Comparison of ENCODE assay signal across 8 cellular contexts in genomic region chr3:89098964-89099585, GRCh38. TPM values are rescaled to one million over a fixed set of nuclear protein-coding genes. Genes with fewer than 3 reads are reported as not detected.
DNase-seq lines count a peak whose midpoint lies in the region; ATAC-seq and TF ChIP-seq lines count a peak whose summit lies in the region.

No MANE protein-coding gene starts in this region.

- in situ Hi-C loops in brain microvascular endothelial cell (cut with HindIII; ENCODE audit: low pct_ligation_motif_present, low sequenced_read_pairs): no loop called here

- peak; percentile 98 for ATAC-seq in GM21526 (IDR thresholded peaks at IDR 0.05; ENCODE audit: low FRiP score, unreplicated experiment)
- ATAC-seq in HG03571 (IDR thresholded peaks at IDR 0.05; ENCODE audit: unreplicated experiment): peak; percentile 89

- peak; percentile 90 for TF ChIP-seq CTCF in PC-9 (conservative IDR thresholded peaks at IDR 0.05)
- TF ChIP-seq CTCF in brain microvascular endothelial cell (IDR thresholded peaks at IDR 0.05; ENCODE audit: low read depth, low read length, missing control alignments): peak; percentile 99
- TF ChIP-seq CTCF in stomach (IDR thresholded peaks at IDR 0.05): peak in 5 of 7 experiments; percentile 44 to 89 (median 82)

- no peaks in the 10 kb centered on the region for H3K4me1 ChIP-seq in PC-9 (replicated peaks; ENCODE audit: insufficient read depth)
- no peaks in the 10 kb centered on the region for H3K4me1 ChIP-seq in stomach

- no peak overlapping the region for H3K4me2 ChIP-seq in PC-9

- H3F3A ChIP-seq in PC-9 (ENCODE audit: insufficient read depth, low read depth): no peaks in the 10 kb centered on the region

- no peaks in the 10 kb centered on the region for H4K20me1 ChIP-seq in PC-9 (ENCODE audit: insufficient read depth)

- POLR2A ChIA-PET in PC-9 (lab: Charles Lee; ENCODE audit: unreplicated experiment): no interaction called here

- 12 to 24% (median 16%) methylated on average over 8 of the region's 8 CpGs for WGBS in stomach, 5 donors

- H3K9me2 ChIP-seq in PC-9 (ENCODE audit: insufficient read depth): no peaks in the 10 kb centered on the region

- no peak for TF ChIP-seq POLR2A in stomach (IDR thresholded peaks at IDR 0.05)

- H3K27ac ChIP-seq in PC-9: no peak overlapping the region
- no peak overlapping the region for H3K27ac ChIP-seq in brain microvascular endothelial cell
- no peak overlapping the region for H3K27ac ChIP-seq in stomach

- no peak overlapping the region for H2AFZ ChIP-seq in PC-9

- no TSS peak for BruUV-seq in PC-9 (replicated peaks; lab: Mats Ljungman, UMichigan)

- no peaks in the 10 kb centered on the region for H3K79me2 ChIP-seq in PC-9 (ENCODE audit: low read depth)

- H3K27me3 ChIP-seq in PC-9 (ENCODE audit: insufficient read depth, low read depth): no peaks in the 10 kb centered on the region
- H3K27me3 ChIP-seq in brain microvascular endothelial cell (replicated peaks): no peaks in the 10 kb centered on the region
- no peaks in the 10 kb centered on the region for H3K27me3 ChIP-seq in stomach

- CTCF ChIA-PET in PC-9 (lab: Charles Lee): interaction anchor here (0.7 kb wide), 1 partner anchor 10 kb away, joined by 3 read pairs; no protein-coding TSS in a partner anchor

- DNase-seq in SIG-M5 treated with dmso at 0.1 percent for 504 hours (lab: John Stamatoyannopoulos, UW; ENCODE audit: unreplicated experiment) (peak; percentile 69), SIG-M5 (lab: John Stamatoyannopoulos, UW) (no peak), PC-9 (peak; percentile 35 to 40), brain microvascular endothelial cell (peak; percentile 51), kidney glomerular epithelial cell (lab: John Stamatoyannopoulos, UW) (peak; percentile 59), stomach (peak; percentile 49)

- H3K9me3 ChIP-seq in PC-9 (ENCODE audit: insufficient read depth, low read depth) (no peaks in the 10 kb centered on the region), stomach (no peaks in the 10 kb centered on the region)

- intact Hi-C loops in PC-9 (cut with micrococcal nuclease; ENCODE audit: unreplicated experiment) (loop anchor here (5.0 to 10.0 kb wide), 3 partner anchors 882 to 996 kb away; no protein-coding TSS in a partner anchor), stomach (cut with DNase I; ENCODE audit: low total_unique reads) (no loop called here)

- H3K4me3 ChIP-seq in PC-9 (no peak overlapping the region), brain microvascular endothelial cell (ENCODE audit: low read depth, low read length) (no peak overlapping the region), stomach (no peak overlapping the region)

- TF ChIP-seq EP300 in stomach (IDR thresholded peaks at IDR 0.05): no peak

- H3K36me3 ChIP-seq in PC-9 (ENCODE audit: low read depth): no peaks in the 10 kb centered on the region
- no peaks in the 10 kb centered on the region for H3K36me3 ChIP-seq in brain microvascular endothelial cell (replicated peaks)
- H3K36me3 ChIP-seq in stomach: no peaks in the 10 kb centered on the region

RNA-seq across cellular contexts. Expression of gene EPHA3, which starts 8.3 kb away (rescaled TPM):
- not detected in 2 replicates for total RNA-seq in PC-9 (2021)
- 10 to 100 TPM in 2 of 5 donors, 1 to 10 TPM in 2, under 1 TPM in 1; 0.29 to 33.9 (median 5.5) TPM for total RNA-seq in stomach
- under 1 TPM; 0.35 to 0.46 (median 0.37) TPM for polyA plus RNA-seq in stomach
